Comparison of ENCODE assay signal across 10 cellular contexts in genomic region chr1:161180643-161181042, GRCh38. TPM values are rescaled to one million over a fixed set of nuclear protein-coding genes. Genes with fewer than 3 reads are reported as not detected.
DNase-seq lines count a peak whose midpoint lies in the region; ATAC-seq and TF ChIP-seq lines count a peak whose summit lies in the region.
"Had no signal": no experiment of that assay in that cellular context is flagged by ENCODE, and none has a peak within 500 bp of the region (broad histone marks: within the 10 kb centered on the region; RNA-seq: fewer than 3 reads in every experiment).

No MANE protein-coding gene starts in this region.

- H4K20me1 ChIP-seq in Karpas-422 (ENCODE audit: insufficient read depth, low read depth, low read length) = no peaks in the 10 kb centered on the region

- peak in 4 of 6 experiments; percentile 20 to 39 (median 34) for TF ChIP-seq CTCF in adrenal gland (IDR thresholded peaks at IDR 0.05)
- peak; percentile 13 for TF ChIP-seq CTCF in natural killer cell (IDR thresholded peaks at IDR 0.05)

- H3K9me3 Mint-ChIP-seq in natural killer cell = no peaks in the 10 kb centered on the region
- H3K9me3 Mint-ChIP-seq: stimulated activated naive B cell treated with anti-CD40 and anti-IgM and Interleukin-4, amounts not matched to agents 10 μg/mL and 1 μg/mL and 100 μg/mL, for 72 hours had no signal

- no peak for ATAC-seq in natural killer cell
- no peak for ATAC-seq in left ventricle myocardium superior
- ATAC-seq: activated CD4-positive, CD25-positive, alpha-beta regulatory T cell treated with anti-CD3 and anti-CD28 coated beads, Interleukin-2, amount 50 U/mL, for 24 hours; stimulated activated naive B cell treated with anti-CD40 and anti-IgM and Interleukin-4, amounts not matched to agents 10 μg/mL and 1 μg/mL and 100 μg/mL, for 72 hours had no signal

- no peak overlapping the region for H3K27ac ChIP-seq in Karpas-422 (ENCODE audit: low read length)
- H3K27ac ChIP-seq in adrenal gland = no peak overlapping the region

- H3K27me3 ChIP-seq in Karpas-422 (ENCODE audit: low read length) = no peaks in the 10 kb centered on the region
- H3K27me3 ChIP-seq in adrenal gland = no peaks in the 10 kb centered on the region

- H3K4me1 Mint-ChIP-seq in natural killer cell = peaks cover 80 to 84% of the 10 kb centered on the region in 2 donors

- no peaks in the 10 kb centered on the region for H3K9me2 ChIP-seq in Karpas-422 (replicated peaks; ENCODE audit: insufficient read depth, low read length)

- intact Hi-C loops in adrenal gland (cut with DNase I) = no loop called here
- intact Hi-C loops in natural killer cell (cut with micrococcal nuclease) = no loop called here
- intact Hi-C loops in left ventricle myocardium superior (cut with micrococcal nuclease) = no loop called here

- H3K4me1 ChIP-seq in Karpas-422 (ENCODE audit: low read length) (peaks cover 45% of the 10 kb centered on the region), adrenal gland (replicated peaks in 1 of 2) (peaks cover 6 to 23% of the 10 kb centered on the region in 2 donors)

- H3K9ac ChIP-seq in Karpas-422 (ENCODE audit: low read length) = no peak overlapping the region

- no peak for TF ChIP-seq POLR2A in adrenal gland (IDR thresholded peaks at IDR 0.05)

- H3K9me3 ChIP-seq in Karpas-422 (ENCODE audit: low read length) = no peaks in the 10 kb centered on the region
- H3K9me3 ChIP-seq in adrenal gland (replicated peaks in 1 of 3) = no peaks in the 10 kb centered on the region

- 62 to 78% (median 65%) methylated on average over 1 of the region's 1 CpG for WGBS in adrenal gland, 4 donors

- H3K79me2 ChIP-seq in Karpas-422 (ENCODE audit: low read length) = peaks cover 13% of the 10 kb centered on the region

- H3K36me3 Mint-ChIP-seq in natural killer cell = no peaks in the 10 kb centered on the region

- H3K27me3 Mint-ChIP-seq in natural killer cell (ENCODE audit: low read depth in 2 of 2) = no peaks in the 10 kb centered on the region
- H3K27me3 Mint-ChIP-seq: stimulated activated naive B cell treated with anti-CD40 and anti-IgM and Interleukin-4, amounts not matched to agents 10 μg/mL and 1 μg/mL and 100 μg/mL, for 72 hours had no signal

- peak overlapping the region; percentile 69 for H3K4me3 Mint-ChIP-seq in natural killer cell
- H3K4me3 Mint-ChIP-seq: stimulated activated naive B cell treated with anti-CD40 and anti-IgM and Interleukin-4, amounts not matched to agents 10 μg/mL and 1 μg/mL and 100 μg/mL, for 72 hours had no signal

- H3K4me2 ChIP-seq in Karpas-422 (ENCODE audit: low read depth, low read length, poor library complexity, severe bottlenecking) = no peak overlapping the region

- DNase-seq in SKM-1 treated with dmso at 0.1 percent for 144 hours (lab: John Stamatoyannopoulos, UW; ENCODE audit: unreplicated experiment) = peak; percentile 14
- no peak for DNase-seq in SKM-1 (lab: John Stamatoyannopoulos, UW; ENCODE audit: unreplicated experiment)
- peak; percentile 61 for DNase-seq in Karpas-422
- no peak for DNase-seq in adrenal gland
- DNase-seq in natural killer cell = no peak
- no peak for DNase-seq in NCI-H1092 (lab: John Stamatoyannopoulos, UW)
- no peak for DNase-seq in NCI-H187 (lab: John Stamatoyannopoulos, UW)
- no peak for DNase-seq in left ventricle myocardium superior
- DNase-seq: stimulated activated naive B cell treated with anti-CD40 and anti-IgM and Interleukin-4, amounts not matched to agents 10 μg/mL and 1 μg/mL and 100 μg/mL, for 72 hours had no signal

- H3K27ac Mint-ChIP-seq in natural killer cell = peak overlapping the region; percentile 95 to 97
- H3K27ac Mint-ChIP-seq: stimulated activated naive B cell treated with anti-CD40 and anti-IgM and Interleukin-4, amounts not matched to agents 10 μg/mL and 1 μg/mL and 100 μg/mL, for 72 hours had no signal

- no peak overlapping the region for H3K4me3 ChIP-seq in Karpas-422 (ENCODE audit: low read length)
- no peak overlapping the region for H3K4me3 ChIP-seq in adrenal gland

- H3K36me3 ChIP-seq in Karpas-422 (ENCODE audit: insufficient read depth, low read length) (no peaks in the 10 kb centered on the region), adrenal gland (replicated peaks in 1 of 2) (peaks cover 0 to under 1% of the 10 kb centered on the region in 2 donors)

- no peak overlapping the region for H2AFZ ChIP-seq in Karpas-422 (ENCODE audit: low read length)

RNA-seq across cellular contexts. Expression of gene B4GALT3, which starts 3.3 kb away (rescaled TPM):
- 34.9 and 54.7 TPM in 2 replicates for total RNA-seq in Karpas-422 (2014; rRNA removed; shearing (Covaris generic); ENCODE audit: low replicate concordance)
- total RNA-seq in adrenal gland (10 to 100 TPM; 25.8 to 34.2 (median 29.8) TPM), natural killer cell (10 to 100 TPM; 58.4 to 62.2 (median 59.4) TPM), left ventricle myocardium superior (23.6 TPM)
- polyA plus RNA-seq in adrenal gland = 10 to 100 TPM; 21.9 to 35.9 (median 26.6) TPM

RNA-seq across cellular contexts. Expression of gene PPOX, which starts 14.4 kb away (rescaled TPM):
- 37.0 and 60.8 TPM in 2 replicates for total RNA-seq in Karpas-422 (2014; rRNA removed; shearing (Covaris generic); ENCODE audit: low replicate concordance)
- total RNA-seq in adrenal gland (10 to 100 TPM; 19.4 to 56.2 (median 33.3) TPM), natural killer cell (10 to 100 TPM; 45.5 to 66.3 (median 57.4) TPM), left ventricle myocardium superior (10.7 TPM)
- 100 to 1,000 TPM in 2 of 3 donors, 10 to 100 TPM in 1; 13.2 to 268 (median 150) TPM for polyA plus RNA-seq in adrenal gland

RNA-seq across cellular contexts. Expression of gene ADAMTS4, which starts 18.2 kb away (rescaled TPM):
- 0.15 TPM in 1 of 2 replicates, not detected in the other for total RNA-seq in Karpas-422 (2014; rRNA removed; shearing (Covaris generic); ENCODE audit: low replicate concordance)
- total RNA-seq in adrenal gland = 10 to 100 TPM in 6 of 8 donors, 1 to 10 TPM in 2; 1.1 to 29.2 (median 10.8) TPM
- polyA plus RNA-seq in adrenal gland = 10 to 100 TPM in 1 of 3 donors, 1 to 10 TPM in 2; 1.7 to 16.1 (median 9.3) TPM
- under 1 TPM; 0.14 to 0.20 (median 0.14) TPM for total RNA-seq in natural killer cell
- 7.2 TPM for total RNA-seq in left ventricle myocardium superior

RNA-seq across cellular contexts. Expression of gene USP21, which starts 21.3 kb away (rescaled TPM):
- total RNA-seq in Karpas-422 (2014; rRNA removed; shearing (Covaris generic); ENCODE audit: low replicate concordance) = 21.9 and 43.9 TPM in 2 replicates
- total RNA-seq in adrenal gland = 10 to 100 TPM; 14.0 to 44.0 (median 28.2) TPM
- polyA plus RNA-seq in adrenal gland = 10 to 100 TPM; 19.3 to 44.9 (median 41.5) TPM
- 10 to 100 TPM; 31.6 to 40.3 (median 35.3) TPM for total RNA-seq in natural killer cell
- 22.9 TPM for total RNA-seq in left ventricle myocardium superior

RNA-seq across cellular contexts. Expression of gene NDUFS2, which starts 21.5 kb away (rescaled TPM):
- 134 and 167 TPM in 2 replicates for total RNA-seq in Karpas-422 (2014; rRNA removed; shearing (Covaris generic); ENCODE audit: low replicate concordance)
- 100 to 1,000 TPM; 133 to 305 (median 174) TPM for total RNA-seq in adrenal gland
- 100 to 1,000 TPM in 1 of 3 donors, 10 to 100 TPM in 2; 78.3 to 175 (median 99.2) TPM for polyA plus RNA-seq in adrenal gland
- 10 to 100 TPM; 74.7 to 88.8 (median 84.7) TPM for total RNA-seq in natural killer cell
- 335 TPM for total RNA-seq in left ventricle myocardium superior

Comparison
In these comparisons a context has a peak if more than half of its experiments do, and no peak if none do; other contexts are left out.
1. DNase-seq: peak in SKM-1 treated with dmso at 0.1 percent for 144 hours (single experiment) and Karpas-422 (single experiment); none in SKM-1 (single experiment), adrenal gland (0 of 7), natural killer cell (single experiment), NCI-H1092 (single experiment), NCI-H187 (0 of 2) and left ventricle myocardium superior (single experiment).